ENCODE assay signal across 17 cellular contexts in genomic region chr7:112546723-112547513, GRCh38.
DNase-seq lines count a peak whose midpoint lies in the region; ATAC-seq, FAIRE-seq and TF ChIP-seq lines count a peak whose summit lies in the region.
"Had no signal": no experiment of that assay in that cellular context is flagged by ENCODE, and none has a peak within 500 bp of the region (broad histone marks: within the 10 kb centered on the region; RNA-seq: fewer than 3 reads in every experiment).

No MANE protein-coding gene starts in this region.

- no peaks in the 10 kb centered on the region for H3K4me1 Mint-ChIP-seq in stimulated activated naive CD8-positive, alpha-beta T cell treated with anti-CD3 and anti-CD28 coated beads, Interleukin-15, amount 100 ng/mL, for 72 hours
- H3K4me1 Mint-ChIP-seq: activated naive CD4-positive, alpha-beta T cell treated with anti-CD3 and anti-CD28 coated beads, Interleukin-2, amount 50 U/mL, for 24 hours had no signal

- H3K9me3 Mint-ChIP-seq in stimulated activated naive CD8-positive, alpha-beta T cell treated with anti-CD3 and anti-CD28 coated beads, Interleukin-15, amount 100 ng/mL, for 72 hours = no peaks in the 10 kb centered on the region
- H3K9me3 Mint-ChIP-seq: activated naive CD4-positive, alpha-beta T cell treated with anti-CD3 and anti-CD28 coated beads, Interleukin-2, amount 50 U/mL, for 24 hours had no signal

- TF ChIP-seq CTCF in upper lobe of right lung (IDR thresholded peaks at IDR 0.05) = no peak

- intact Hi-C loops in upper lobe of right lung (cut with DNase I) = no loop called here

- no peaks in the 10 kb centered on the region for H3K4me1 ChIP-seq in upper lobe of right lung
- H3K4me1 ChIP-seq: BLaER1, stomach had no signal

- H3K4me3 Mint-ChIP-seq in stimulated activated naive CD8-positive, alpha-beta T cell treated with anti-CD3 and anti-CD28 coated beads, Interleukin-15, amount 100 ng/mL, for 72 hours = no peak overlapping the region
- H3K4me3 Mint-ChIP-seq: activated naive CD4-positive, alpha-beta T cell treated with anti-CD3 and anti-CD28 coated beads, Interleukin-2, amount 50 U/mL, for 24 hours had no signal

- H3K27me3 ChIP-seq in upper lobe of right lung = peaks cover 21% of the 10 kb centered on the region
- H3K27me3 ChIP-seq: BLaER1 had no signal

- H3K36me3 ChIP-seq in upper lobe of right lung = no peaks in the 10 kb centered on the region
- H3K36me3 ChIP-seq: BLaER1, stomach had no signal

- FAIRE-seq in frontal cortex (lab: Jason Lieb, UNC) = no peak
- FAIRE-seq: islet of Langerhans had no signal

- no peak overlapping the region for H3K4me3 ChIP-seq in upper lobe of right lung
- H3K4me3 ChIP-seq: BLaER1, stomach had no signal

- H3K27me3 Mint-ChIP-seq in stimulated activated naive CD8-positive, alpha-beta T cell treated with anti-CD3 and anti-CD28 coated beads, Interleukin-15, amount 100 ng/mL, for 72 hours = peaks cover 51% of the 10 kb centered on the region

- no peak overlapping the region for H3K27ac Mint-ChIP-seq in stimulated activated naive CD8-positive, alpha-beta T cell treated with anti-CD3 and anti-CD28 coated beads, Interleukin-15, amount 100 ng/mL, for 72 hours
- H3K27ac Mint-ChIP-seq: activated naive CD4-positive, alpha-beta T cell treated with anti-CD3 and anti-CD28 coated beads, Interleukin-2, amount 50 U/mL, for 24 hours had no signal

- peak; percentile 31 for ATAC-seq in stimulated activated naive CD8-positive, alpha-beta T cell treated with anti-CD3 and anti-CD28 coated beads, Interleukin-15, amount 100 ng/mL, for 72 hours
- no peak for ATAC-seq in stimulated activated naive CD8-positive, alpha-beta T cell treated with anti-CD3 and anti-CD28 coated beads, Interleukin-15, Interleukin-2, amounts not matched to agents 100 U/mL and 50 U/mL, for 24 hours
- ATAC-seq in upper lobe of right lung (peak; percentile 16), HG03442 (IDR thresholded peaks at IDR 0.05; ENCODE audit: unreplicated experiment) (no peak)

- no peaks in the 10 kb centered on the region for H3K9me3 ChIP-seq in upper lobe of right lung
- H3K9me3 ChIP-seq: BLaER1, stomach had no signal

- DNase-seq in stimulated activated naive CD8-positive, alpha-beta T cell treated with anti-CD3 and anti-CD28 coated beads, Interleukin-15, amount 100 ng/mL, for 72 hours = no peak
- no peak for DNase-seq in stimulated activated naive CD8-positive, alpha-beta T cell treated with anti-CD3 and anti-CD28 coated beads, Interleukin-15, Interleukin-2, amounts not matched to agents 100 U/mL and 50 U/mL, for 24 hours
- DNase-seq in NCI-H2227 treated with DMSO at 0.1 percent for 48 hours (lab: John Stamatoyannopoulos, UW) (peak; percentile 42), ecto neural progenitor cell (ENCODE audit: low spot score) (peak; percentile 52), upper lobe of right lung (peak; percentile 60), DMS79 (lab: John Stamatoyannopoulos, UW) (no peak), frontal cortex (ENCODE audit: low spot score in 2 of 2) (no peak)
- DNase-seq: activated CD8-positive, alpha-beta memory T cell treated with anti-CD3 and anti-CD28 coated beads, Interleukin-2, amount 50 U/mL, for 4 hours; NCI-H446 treated with DMSO at 0.1 percent for 48 hours; SIG-M5; stimulated activated CD4-positive, alpha-beta T cell treated with anti-CD3 and anti-CD28 coated beads, Interleukin-4, amount 100 ng/mL, for 24 hours; stomach had no signal

- no peak overlapping the region for H3K27ac ChIP-seq in upper lobe of right lung
- H3K27ac ChIP-seq: BLaER1, HL-60, stomach had no signal

Comparison
In these comparisons a context has a peak if more than half of its experiments do, and no peak if none do; other contexts are left out.
1. ATAC-seq: peak in stimulated activated naive CD8-positive, alpha-beta T cell treated with anti-CD3 and anti-CD28 coated beads, Interleukin-15, amount 100 ng/mL, for 72 hours (single experiment) and upper lobe of right lung (single experiment); none in stimulated activated naive CD8-positive, alpha-beta T cell treated with anti-CD3 and anti-CD28 coated beads, Interleukin-15, Interleukin-2, amounts not matched to agents 100 U/mL and 50 U/mL, for 24 hours (single experiment) and HG03442 (single experiment).
2. DNase-seq: peak in NCI-H2227 treated with DMSO at 0.1 percent for 48 hours (single experiment), ecto neural progenitor cell (single experiment) and upper lobe of right lung (single experiment); none in stimulated activated naive CD8-positive, alpha-beta T cell treated with anti-CD3 and anti-CD28 coated beads, Interleukin-15, amount 100 ng/mL, for 72 hours (0 of 2), stimulated activated naive CD8-positive, alpha-beta T cell treated with anti-CD3 and anti-CD28 coated beads, Interleukin-15, Interleukin-2, amounts not matched to agents 100 U/mL and 50 U/mL, for 24 hours (single experiment), DMS79 (single experiment) and frontal cortex (0 of 2).